ENCODE assay signal across 21 cellular contexts in the genomic region with DNA sequence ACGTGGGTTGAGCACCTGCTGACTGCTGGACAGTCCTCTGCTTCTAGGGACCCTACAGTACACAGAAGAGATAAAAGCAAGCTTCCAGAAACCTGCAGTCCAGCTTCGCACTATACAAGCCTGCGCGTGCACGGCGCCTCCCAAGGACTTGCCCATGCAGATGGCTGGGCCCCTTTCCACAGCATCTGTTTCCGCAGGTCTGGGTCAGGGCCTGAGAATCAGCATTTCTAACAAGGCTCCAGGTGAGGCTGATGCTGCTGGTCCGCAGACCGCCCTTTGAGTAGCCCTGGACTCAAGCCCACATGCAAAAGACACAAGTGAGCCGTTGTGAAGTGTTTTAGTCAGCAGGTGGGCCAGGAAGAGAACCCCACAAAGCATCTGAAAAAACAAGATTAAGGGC.
DNase-seq lines count a peak whose midpoint lies in the region; ATAC-seq and TF ChIP-seq lines count a peak whose summit lies in the region.
"Had no signal": no experiment of that assay in that cellular context is flagged by ENCODE, and none has a peak within 500 bp of the region (broad histone marks: within the 10 kb centered on the region; RNA-seq: fewer than 3 reads in every experiment).

No MANE protein-coding gene starts in this region.

- H3K27ac ChIP-seq in HUES6 (ENCODE audit: low read depth, low read length) (peak overlapping the region; percentile 76; the same call in 1 of the 2 replicates), endodermal cell (ENCODE audit: low read depth, low read length) (no peak overlapping the region), neuronal stem cell (replicated peaks; ENCODE audit: low read length) (no peak overlapping the region)
- H3K27ac ChIP-seq: upper lobe of right lung had no signal

- no peak overlapping the region for H3K4ac ChIP-seq in neuronal stem cell (ENCODE audit: low read length)

- H3K36me3 Mint-ChIP-seq in endodermal cell (ENCODE audit: low read depth) (no peaks in the 10 kb centered on the region), type B pancreatic cell (no peaks in the 10 kb centered on the region)

- peak overlapping the region; percentile 32 for H3K23ac ChIP-seq in neuronal stem cell (ENCODE audit: low read depth, low read length, poor library complexity)

- peaks cover 23% of the 10 kb centered on the region for H3K4me1 ChIP-seq in HUES6 (ENCODE audit: control insufficient read depth, insufficient read depth, low read length)
- H3K4me1 ChIP-seq in endodermal cell (ENCODE audit: control insufficient read depth, insufficient read depth, low read length): no peaks in the 10 kb centered on the region
- peaks cover 5 to 11% of the 10 kb centered on the region in 2 donors for H3K4me1 ChIP-seq in neuronal stem cell (ENCODE audit: control insufficient read depth in 2 of 2, insufficient read depth in 1 of 2, low read depth in 1 of 2, low read length in 2 of 2)
- H3K4me1 ChIP-seq: left lung, upper lobe of right lung had no signal

- H3K4me3 Mint-ChIP-seq in endodermal cell (no peak overlapping the region), type B pancreatic cell (no peak overlapping the region)
- H3K4me3 Mint-ChIP-seq: activated naive CD4-positive, alpha-beta T cell treated with anti-CD3 and anti-CD28 coated beads for 36 hours; activated T-cell treated with anti-CD3 and anti-CD28 coated beads, Interleukin-2, amount 50 U/mL, for 4 hours; CD4-positive, alpha-beta T cell had no signal

- H3K18ac ChIP-seq in neuronal stem cell (ENCODE audit: low read length): peak overlapping the region; percentile 16

- no peaks in the 10 kb centered on the region for H3K79me1 ChIP-seq in neuronal stem cell (ENCODE audit: low read depth, low read length)

- no peak overlapping the region for H3K4me2 ChIP-seq in neuronal stem cell (ENCODE audit: insufficient read depth, low read length, poor library complexity, severe bottlenecking)

- no peak overlapping the region for H2BK120ac ChIP-seq in neuronal stem cell (ENCODE audit: low read depth, low read length)

- no peak overlapping the region for H2BK15ac ChIP-seq in neuronal stem cell (ENCODE audit: low read length)

- H3K4me1 Mint-ChIP-seq in endodermal cell (peaks cover 20% of the 10 kb centered on the region), type B pancreatic cell (ENCODE audit: unreplicated experiment) (peaks cover 17% of the 10 kb centered on the region)

- H3K27ac Mint-ChIP-seq in endodermal cell (peak overlapping the region; percentile 69), type B pancreatic cell (peak overlapping the region; percentile 61)
- H3K27ac Mint-ChIP-seq: activated naive CD4-positive, alpha-beta T cell treated with anti-CD3 and anti-CD28 coated beads for 36 hours; CD4-positive, alpha-beta T cell; progenitor cell of endocrine pancreas had no signal

- TF ChIP-seq CTCF in endodermal cell (conservative IDR thresholded peaks at IDR 0.05) (no peak), type B pancreatic cell (conservative IDR thresholded peaks at IDR 0.05) (no peak)

- H3K27me3 ChIP-seq in HUES6 (ENCODE audit: control insufficient read depth, insufficient read depth, low read length) (0 out of 2 replicates have a peak, but pooled peaks cover 2% of the 10 kb centered on the region), endodermal cell (ENCODE audit: control insufficient read depth, insufficient read depth, low read length, poor library complexity, severe bottlenecking) (peaks cover 53% of the 10 kb centered on the region), neuronal stem cell (ENCODE audit: control insufficient read depth in 3 of 3, insufficient read depth in 3 of 3, low read depth in 1 of 3, low read length in 3 of 3) (peaks cover 0 to 5% (median 0%) of the 10 kb centered on the region in 3 experiments)
- H3K27me3 ChIP-seq: upper lobe of right lung had no signal

- ATAC-seq in GM21723 (IDR thresholded peaks at IDR 0.05; ENCODE audit: unreplicated experiment): no peak
- ATAC-seq: activated T-cell treated with anti-CD3 and anti-CD28 coated beads, Interleukin-2, amount 50 U/mL, for 4 hours had no signal

- no peak overlapping the region for H2BK12ac ChIP-seq in neuronal stem cell (ENCODE audit: low read length)

- no peak overlapping the region for H4K91ac ChIP-seq in neuronal stem cell (ENCODE audit: low read depth, low read length, poor library complexity)

- no peak overlapping the region for H3K14ac ChIP-seq in neuronal stem cell (ENCODE audit: low read length)

- no peak overlapping the region for H4K8ac ChIP-seq in neuronal stem cell (ENCODE audit: low read depth, low read length)

- WGBS in endodermal cell (ENCODE audit: insufficient coverage in 1 of 2, insufficient read length in 1 of 2), 2 experiments: 95 to 97% methylated on average over 8 to 10 of the region's 10 CpGs
- no CpG with 5 or more reads among the region's 10 CpGs for WGBS in neuronal stem cell (ENCODE audit: extremely low coverage in 2 of 2, insufficient read length in 2 of 2, insufficient replicate concordance in 1 of 2), 2 donors

- peaks cover 53% of the 10 kb centered on the region for H3K27me3 Mint-ChIP-seq in endodermal cell (ENCODE audit: insufficient read depth)
- H3K27me3 Mint-ChIP-seq in type B pancreatic cell: no peaks in the 10 kb centered on the region

- peak overlapping the region; percentile 80 for H2AFZ ChIP-seq in neuronal stem cell (ENCODE audit: low read length)

- peaks cover 4% of the 10 kb centered on the region; the same call in 1 of the 2 replicates for H3K9me3 ChIP-seq in HUES6 (ENCODE audit: control insufficient read depth, insufficient read depth, low read depth, low read length)
- H3K9me3 ChIP-seq in endodermal cell (ENCODE audit: control insufficient read depth, low read length): no peaks in the 10 kb centered on the region
- peaks cover 0 to 6% of the 10 kb centered on the region in 2 donors for H3K9me3 ChIP-seq in neuronal stem cell (replicated peaks in 1 of 2; ENCODE audit: control insufficient read depth in 2 of 2, insufficient read depth in 1 of 2, low read depth in 1 of 2, low read length in 2 of 2)
- H3K9me3 ChIP-seq: left lung, upper lobe of right lung had no signal

- H3K9me3 Mint-ChIP-seq in endodermal cell (no peaks in the 10 kb centered on the region), type B pancreatic cell (no peaks in the 10 kb centered on the region)
- H3K9me3 Mint-ChIP-seq: activated naive CD4-positive, alpha-beta T cell treated with anti-CD3 and anti-CD28 coated beads for 36 hours; activated T-cell treated with anti-CD3 and anti-CD28 coated beads, Interleukin-2, amount 50 U/mL, for 4 hours had no signal

- DNase-seq in endodermal cell (peak; percentile 54), neuronal stem cell (ENCODE audit: low spot score) (no peak), type B pancreatic cell (ENCODE audit: extremely low spot score, unreplicated experiment) (no peak), NCI-H1694 treated with DMSO at 0.1 percent for 48 hours (lab: John Stamatoyannopoulos, UW) (no peak), NCI-H1417 treated with DMSO at 0.1 percent for 48 hours (lab: John Stamatoyannopoulos, UW) (no peak)
- DNase-seq: activated naive CD4-positive, alpha-beta T cell treated with anti-CD3 and anti-CD28 coated beads for 36 hours; activated T-cell treated with anti-CD3 and anti-CD28 coated beads, Interleukin-2, amount 50 U/mL, for 4 hours; amniotic stem cell; CD4-positive, alpha-beta T cell; cortex of kidney; GDM1; left lung; NCI-H1092; OCI-M1; SHP77; stimulated activated CD4-positive, alpha-beta T cell treated with anti-CD3 and anti-CD28 coated beads, Interleukin-4, amount 100 ng/mL, for 24 hours; stimulated activated naive CD4-positive, alpha-beta T cell treated with Interleukin-2 at 50 U/mL for 16 hours; upper lobe of right lung had no signal

- no peak overlapping the region for H2AK5ac ChIP-seq in neuronal stem cell (ENCODE audit: low read depth, low read length)

- no peaks in the 10 kb centered on the region for H3K36me3 ChIP-seq in HUES6 (ENCODE audit: control insufficient read depth, insufficient read depth, low read length)
- H3K36me3 ChIP-seq in endodermal cell (ENCODE audit: control insufficient read depth, insufficient read depth, low read length): no peaks in the 10 kb centered on the region
- H3K36me3 ChIP-seq in neuronal stem cell (replicated peaks in 1 of 2; ENCODE audit: control insufficient read depth in 2 of 2, insufficient read depth in 2 of 2, low read length in 2 of 2): no peaks in the 10 kb centered on the region
- H3K36me3 ChIP-seq: left lung, upper lobe of right lung had no signal

- H3K9ac ChIP-seq in HUES6 (ENCODE audit: low read length) (peak overlapping the region; percentile 45), endodermal cell (ENCODE audit: extremely low read depth, low read length, poor library complexity, severe bottlenecking) (no peak overlapping the region), neuronal stem cell (ENCODE audit: low read depth, low read length, poor library complexity) (no peak overlapping the region)

- H3K4me3 ChIP-seq in HUES6 (ENCODE audit: low read depth, low read length) (0 out of 2 replicates have a peak overlapping the region, but pooled peaks have one; percentile 12), endodermal cell (ENCODE audit: low read length) (no peak overlapping the region), neuronal stem cell (ENCODE audit: low read length in 2 of 2) (no peak overlapping the region)
- H3K4me3 ChIP-seq: left lung, upper lobe of right lung had no signal

- H2BK5ac ChIP-seq in neuronal stem cell (ENCODE audit: low read length): no peak overlapping the region
